38 cellular contexts compared by ENCODE assay signal in genomic region chr19:32910094-32910493, GRCh38. TPM values are rescaled to one million over a fixed set of nuclear protein-coding genes. Genes with fewer than 3 reads are reported as not detected.
"Had no signal": no experiment of that assay in that cellular context is flagged by ENCODE, and none has a peak within 500 bp of the region (broad histone marks: within the 10 kb centered on the region; RNA-seq: fewer than 3 reads in every experiment).

No MANE protein-coding gene starts in this region.

- H3K4me3 ChIP-seq: ascending aorta, cardiac muscle cell had no signal

- H3K4me1 ChIP-seq: ascending aorta had no signal

- H3K4me1 Mint-ChIP-seq: activated CD4-positive, alpha-beta memory T cell treated with anti-CD3 and anti-CD28 coated beads, Interleukin-2, amount 10 ng/mL, durations not matched to agents 7 days and 5 days; activated CD4-positive, alpha-beta T cell treated with anti-CD3 and anti-CD28 coated beads for 36 hours; activated CD4-positive, alpha-beta T cell treated with anti-CD3 and anti-CD28 coated beads, Interleukin-2, amount 10 ng/mL, durations not matched to agents 7 days and 5 days; activated CD8-positive, alpha-beta memory T cell treated with anti-CD3 and anti-CD28 coated beads, Interleukin-2, amount 10 ng/mL, durations not matched to agents 7 days and 5 days; activated naive CD4-positive, alpha-beta T cell treated with anti-CD3 and anti-CD28 coated beads, Interleukin-2, amount 10 ng/mL, durations not matched to agents 7 days and 5 days; activated naive CD4-positive, alpha-beta T cell treated with anti-CD3 and anti-CD28 coated beads, Interleukin-2, amount 50 U/mL, for 24 hours; activated naive CD8-positive, alpha-beta T cell treated with anti-CD3 and anti-CD28 coated beads, Interleukin-2, amount 10 ng/mL, durations not matched to agents 7 days and 5 days; activated naive CD8-positive, alpha-beta T cell treated with anti-CD3 and anti-CD28 coated beads, Interleukin-2, amount 50 U/mL, for 24 hours; brain; central memory CD8-positive, alpha-beta T cell; WTC11 had no signal

- H3K27ac ChIP-seq: ascending aorta, cardiac muscle cell, WERI-Rb-1 had no signal

- H3K27ac Mint-ChIP-seq: activated CD4-positive, alpha-beta memory T cell treated with anti-CD3 and anti-CD28 coated beads, Interleukin-2, amount 10 ng/mL, durations not matched to agents 7 days and 5 days; activated CD4-positive, alpha-beta T cell treated with anti-CD3 and anti-CD28 coated beads for 36 hours; activated CD4-positive, alpha-beta T cell treated with anti-CD3 and anti-CD28 coated beads, Interleukin-2, amount 10 ng/mL, durations not matched to agents 7 days and 5 days; activated CD8-positive, alpha-beta memory T cell treated with anti-CD3 and anti-CD28 coated beads, Interleukin-2, amount 10 ng/mL, durations not matched to agents 7 days and 5 days; activated CD8-positive, alpha-beta T cell treated with anti-CD3 and anti-CD28 coated beads, Interleukin-2, amount 10 ng/mL, durations not matched to agents 7 days and 5 days; activated naive CD4-positive, alpha-beta T cell treated with anti-CD3 and anti-CD28 coated beads, Interleukin-2, amount 10 ng/mL, durations not matched to agents 7 days and 5 days; activated naive CD4-positive, alpha-beta T cell treated with anti-CD3 and anti-CD28 coated beads, Interleukin-2, amount 50 U/mL, for 24 hours; activated naive CD8-positive, alpha-beta T cell; activated naive CD8-positive, alpha-beta T cell treated with anti-CD3 and anti-CD28 coated beads, Interleukin-2, amount 10 ng/mL, durations not matched to agents 7 days and 5 days; activated naive CD8-positive, alpha-beta T cell treated with anti-CD3 and anti-CD28 coated beads, Interleukin-2, amount 50 U/mL, for 24 hours; activated T-cell treated with anti-CD3 and anti-CD28 coated beads, Interleukin-2, amount 50 U/mL, for 24 hours; activated T-helper 2 cell treated with anti-CD3 and anti-CD28 coated beads, Interferon-gamma antibody, Interleukin-2, Interleukin-4, amounts not matched to agents 10 μg/mL and 5 μg/mL and 100 μg/mL, durations not matched to agents 14 hours and 24 hours and 36 hours; brain; T-helper 1 cell treated with Interleukin-12 subunit alpha and Interleukin-12 subunit beta and Interleukin-4 antibody, amounts not matched to agents 30 μg/mL and 1 μg/mL, for 36 hours; T-helper 2 cell treated with Interferon-gamma antibody and Interleukin-4, amounts not matched to agents 5 μg/mL and 100 μg/mL, for 36 hours; WTC11 had no signal

- H3K9me3 Mint-ChIP-seq: activated CD4-positive, alpha-beta memory T cell treated with anti-CD3 and anti-CD28 coated beads, Interleukin-2, amount 10 ng/mL, durations not matched to agents 7 days and 5 days; activated naive CD4-positive, alpha-beta T cell treated with anti-CD3 and anti-CD28 coated beads, Interleukin-2, amount 10 ng/mL, durations not matched to agents 7 days and 5 days; activated naive CD8-positive, alpha-beta T cell treated with anti-CD3 and anti-CD28 coated beads, Interleukin-2, amount 10 ng/mL, durations not matched to agents 7 days and 5 days; activated T-helper 2 cell treated with anti-CD3 and anti-CD28 coated beads, Interferon-gamma antibody, Interleukin-2, Interleukin-4, amounts not matched to agents 10 μg/mL and 5 μg/mL and 100 μg/mL, durations not matched to agents 14 hours and 24 hours and 36 hours; central memory CD8-positive, alpha-beta T cell; T-helper 1 cell treated with Interleukin-12 subunit alpha and Interleukin-12 subunit beta and Interleukin-4 antibody, amounts not matched to agents 30 μg/mL and 1 μg/mL, for 36 hours; T-helper 2 cell treated with Interferon-gamma antibody and Interleukin-4, amounts not matched to agents 5 μg/mL and 100 μg/mL, for 36 hours; WTC11 had no signal

- DNase-seq: activated CD4-positive, alpha-beta memory T cell treated with anti-CD3 and anti-CD28 coated beads, Interleukin-2, amount 10 ng/mL, durations not matched to agents 7 days and 5 days; activated CD4-positive, alpha-beta T cell treated with anti-CD3 and anti-CD28 coated beads for 1 hour; activated CD4-positive, alpha-beta T cell treated with anti-CD3 and anti-CD28 coated beads for 36 hours; activated CD4-positive, alpha-beta T cell treated with anti-CD3 and anti-CD28 coated beads for 48 hours; activated CD4-positive, alpha-beta T cell treated with anti-CD3 and anti-CD28 coated beads, Interleukin-2, amount 10 ng/mL, durations not matched to agents 7 days and 5 days; activated CD4-positive, alpha-beta T cell treated with anti-CD3 and anti-CD28 coated beads, Interleukin-2, amount 50 U/mL, for 48 hours; activated CD4-positive, CD25-positive, alpha-beta regulatory T cell; activated CD8-positive, alpha-beta memory T cell treated with anti-CD3 and anti-CD28 coated beads for 24 hours; activated CD8-positive, alpha-beta memory T cell treated with anti-CD3 and anti-CD28 coated beads, Interleukin-2, amount 10 ng/mL, durations not matched to agents 7 days and 5 days; activated CD8-positive, alpha-beta memory T cell treated with anti-CD3 and anti-CD28 coated beads, Interleukin-2, amount 50 U/mL, for 48 hours; activated CD8-positive, alpha-beta T cell treated with anti-CD3 and anti-CD28 coated beads, Interleukin-2, amount 10 ng/mL, durations not matched to agents 7 days and 5 days; activated effector memory CD4-positive, alpha-beta T cell treated with Interleukin-2 at 50 U/mL for 16 hours; activated gamma-delta T cell; activated naive CD4-positive, alpha-beta T cell treated with anti-CD3 and anti-CD28 coated beads, Interleukin-2, amount 10 ng/mL, durations not matched to agents 7 days and 5 days; activated naive CD4-positive, alpha-beta T cell treated with Interleukin-2 at 50 U/mL for 16 hours; activated naive CD8-positive, alpha-beta T cell treated with anti-CD3 and anti-CD28 coated beads, Interleukin-2, amount 10 ng/mL, durations not matched to agents 7 days and 5 days; activated naive CD8-positive, alpha-beta T cell treated with anti-CD3 and anti-CD28 coated beads, Interleukin-2, amount 50 U/mL, for 24 hours; activated T-cell treated with anti-CD3 and anti-CD28 coated beads, Interleukin-2, amount 50 U/mL, for 24 hours; activated T-cell treated with anti-CD3 and anti-CD28 coated beads, Interleukin-2, amount 50 U/mL, for 48 hours; amygdala; anterior cingulate cortex; caudate nucleus; cerebellar nuclear complex; T-helper 1 cell; T-helper 2 cell; T-helper 9 cell; WERI-Rb-1 had no signal

- H3K4me3 Mint-ChIP-seq: activated CD4-positive, alpha-beta memory T cell treated with anti-CD3 and anti-CD28 coated beads, Interleukin-2, amount 10 ng/mL, durations not matched to agents 7 days and 5 days; activated CD4-positive, alpha-beta T cell treated with anti-CD3 and anti-CD28 coated beads for 36 hours; activated CD4-positive, alpha-beta T cell treated with anti-CD3 and anti-CD28 coated beads, Interleukin-2, amount 10 ng/mL, durations not matched to agents 7 days and 5 days; activated CD8-positive, alpha-beta memory T cell treated with anti-CD3 and anti-CD28 coated beads, Interleukin-2, amount 10 ng/mL, durations not matched to agents 7 days and 5 days; activated CD8-positive, alpha-beta T cell treated with anti-CD3 and anti-CD28 coated beads, Interleukin-2, amount 10 ng/mL, durations not matched to agents 7 days and 5 days; activated naive CD4-positive, alpha-beta T cell treated with anti-CD3 and anti-CD28 coated beads, Interleukin-2, amount 10 ng/mL, durations not matched to agents 7 days and 5 days; activated naive CD4-positive, alpha-beta T cell treated with anti-CD3 and anti-CD28 coated beads, Interleukin-2, amount 50 U/mL, for 24 hours; activated naive CD8-positive, alpha-beta T cell; activated naive CD8-positive, alpha-beta T cell treated with anti-CD3 and anti-CD28 coated beads, Interleukin-2, amount 10 ng/mL, durations not matched to agents 7 days and 5 days; activated naive CD8-positive, alpha-beta T cell treated with anti-CD3 and anti-CD28 coated beads, Interleukin-2, amount 50 U/mL, for 24 hours; activated T-cell treated with anti-CD3 and anti-CD28 coated beads, Interleukin-2, amount 50 U/mL, for 24 hours; brain; central memory CD8-positive, alpha-beta T cell; T-helper 1 cell treated with Interleukin-12 subunit alpha and Interleukin-12 subunit beta and Interleukin-4 antibody, amounts not matched to agents 30 μg/mL and 1 μg/mL, for 36 hours; T-helper 2 cell treated with Interferon-gamma antibody and Interleukin-4, amounts not matched to agents 5 μg/mL and 100 μg/mL, for 36 hours; WTC11 had no signal

- ATAC-seq: activated CD4-positive, alpha-beta T cell treated with anti-CD3 and anti-CD28 coated beads for 36 hours; activated CD4-positive, CD25-positive, alpha-beta regulatory T cell treated with anti-CD3 and anti-CD28 coated beads, Interleukin-2, amount 50 U/mL, for 24 hours; activated CD8-positive, alpha-beta memory T cell treated with anti-CD3 and anti-CD28 coated beads, Interleukin-2, amount 10 ng/mL, durations not matched to agents 7 days and 5 days; activated CD8-positive, alpha-beta T cell treated with anti-CD3 and anti-CD28 coated beads, Interleukin-2, amount 10 ng/mL, durations not matched to agents 7 days and 5 days; activated naive CD8-positive, alpha-beta T cell treated with anti-CD3 and anti-CD28 coated beads, Interleukin-2, amount 50 U/mL, for 24 hours; WTC11 had no signal

- H3K36me3 Mint-ChIP-seq: WTC11 had no signal

RNA-seq across cellular contexts. Expression of gene SLC7A9, which starts 40.5 kb away (rescaled TPM):
- total RNA-seq: ascending aorta had no signal
